ENCODE assay signal across 8 cellular contexts in genomic region chr12:85920324-85920947, GRCh38. TPM values are rescaled to one million over a fixed set of nuclear protein-coding genes. Genes with fewer than 3 reads are reported as not detected.
DNase-seq lines count a peak whose midpoint lies in the region; ATAC-seq and TF ChIP-seq lines count a peak whose summit lies in the region.

No MANE protein-coding gene starts in this region.

- H2AFZ ChIP-seq in OCI-LY3 (ENCODE audit: low read depth, low read length), result no peak overlapping the region

- H3K4me3 ChIP-seq in OCI-LY3 (ENCODE audit: low read length) (peak overlapping the region; percentile 8; the same call in 1 of the 2 replicates), epithelial cell of proximal tubule (ENCODE audit: low read depth, low read length) (no peak overlapping the region), psoas muscle (no peak overlapping the region)

- no peak overlapping the region for H3K9ac ChIP-seq in OCI-LY3 (ENCODE audit: low read length)

- H3K4me1 ChIP-seq in OCI-LY3 (ENCODE audit: low read length) (peaks cover 21% of the 10 kb centered on the region), psoas muscle (no peaks in the 10 kb centered on the region)

- no peaks in the 10 kb centered on the region for H3K79me2 ChIP-seq in OCI-LY3 (ENCODE audit: low read length)

- ATAC-seq in GM19324 (IDR thresholded peaks at IDR 0.05; ENCODE audit: low FRiP score, unreplicated experiment), result peak; percentile 54
- no peak for ATAC-seq in psoas muscle
- ATAC-seq in GM18873 (IDR thresholded peaks at IDR 0.05; ENCODE audit: low FRiP score, unreplicated experiment), result no peak

- H3K9me3 ChIP-seq in OCI-LY3 (ENCODE audit: insufficient read depth, low read length) (no peaks in the 10 kb centered on the region), psoas muscle (no peaks in the 10 kb centered on the region)

- intact Hi-C loops in psoas muscle (cut with DNase I), result loop anchor here (5.0 kb wide), 1 partner anchor 453 kb away; no protein-coding TSS in a partner anchor

- DNase-seq in CD1c-positive myeloid dendritic cell (ENCODE audit: extremely low spot score) (peak; percentile 43), HT-29 (ENCODE audit: low spot score) (peak; percentile 58), epithelial cell of proximal tubule (ENCODE audit: low read depth) (peak; percentile 13), psoas muscle (no peak)
- DNase-seq in activated CD4-positive, CD25-positive, alpha-beta regulatory T cell (lab: John Stamatoyannopoulos, UW), result no peak

- peak overlapping the region; percentile 48 for H3K4me2 ChIP-seq in OCI-LY3 (ENCODE audit: low read length)

- 0 to 1% (median 0%) methylated on average over 3 of the region's 3 CpGs for WGBS in psoas muscle, 3 donors

- H3K27ac ChIP-seq in OCI-LY3 (ENCODE audit: low read length), result no peak overlapping the region
- H3K27ac ChIP-seq in psoas muscle, result no peak overlapping the region

- no peaks in the 10 kb centered on the region for H4K20me1 ChIP-seq in OCI-LY3 (ENCODE audit: insufficient read depth, low read length)

- H3K27me3 ChIP-seq in OCI-LY3 (ENCODE audit: low read depth, low read length) (no peaks in the 10 kb centered on the region), psoas muscle (ENCODE audit: insufficient read depth in 3 of 3, low read length in 2 of 3) (no peaks in the 10 kb centered on the region)

- no peaks in the 10 kb centered on the region for H3K36me3 ChIP-seq in OCI-LY3 (replicated peaks; ENCODE audit: low read depth, low read length)
- no peaks in the 10 kb centered on the region for H3K36me3 ChIP-seq in psoas muscle (ENCODE audit: insufficient read depth in 1 of 2, low read depth in 1 of 2)

- TF ChIP-seq CTCF in OCI-LY3 (IDR thresholded peaks at IDR 0.05; ENCODE audit: low read depth, low read length) (peak; percentile 68), epithelial cell of proximal tubule (conservative IDR thresholded peaks at IDR 0.05; ENCODE audit: low read depth, low read length) (peak; percentile 54), psoas muscle (IDR thresholded peaks at IDR 0.05) (peak; percentile 61)

RNA-seq across cellular contexts. Expression of gene NTS, which starts 46.3 kb away (rescaled TPM):
- total RNA-seq in HT-29 (2014; rRNA removed; shearing (Covaris generic)), result 0.44 TPM in 1 of 2 replicates, not detected in the other
- total RNA-seq in epithelial cell of proximal tubule, result 0.51 TPM in 1 of 2 replicates, not detected in the other
- not detected for total RNA-seq in psoas muscle
- under 1 TPM; 0.05 to 0.15 (median 0.05) TPM for polyA plus RNA-seq in psoas muscle

Comparison
In these comparisons a context has a peak if more than half of its experiments do, and no peak if none do; other contexts are left out.
1. DNase-seq: peak in CD1c-positive myeloid dendritic cell (single experiment), HT-29 (single experiment) and epithelial cell of proximal tubule (single experiment); none in psoas muscle (0 of 2) and activated CD4-positive, CD25-positive, alpha-beta regulatory T cell (0 of 4).
2. Peak in every context shown above with its lines, with median percentiles within 50 percentile points of each other: CTCF ChIP-seq.